Comparison of ENCODE assay signal across 10 cellular contexts in the genomic region with DNA sequence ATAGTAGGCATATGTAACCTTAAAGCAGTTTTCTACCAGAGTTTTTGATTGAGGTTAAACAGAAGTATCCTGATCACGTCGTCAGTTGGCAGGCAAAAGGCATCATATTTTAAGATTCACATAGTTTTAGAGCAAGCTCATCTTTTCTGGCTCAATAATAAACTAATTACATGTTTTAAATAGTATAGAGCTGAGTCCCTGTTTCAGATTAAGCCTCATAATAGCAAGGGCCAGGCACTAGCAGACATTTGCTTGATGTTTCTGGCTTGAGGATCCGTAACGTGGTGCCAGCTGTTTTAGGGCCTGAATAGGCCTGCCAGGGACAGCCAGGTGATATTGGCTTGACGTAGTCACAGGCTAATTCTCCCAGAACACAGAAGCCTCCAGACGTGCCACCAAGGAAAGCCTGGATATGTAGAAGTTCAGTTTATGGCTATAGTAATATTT.
DNase-seq lines count a peak whose midpoint lies in the region; ATAC-seq and TF ChIP-seq lines count a peak whose summit lies in the region.
"Had no signal": no experiment of that assay in that cellular context is flagged by ENCODE, and none has a peak within 500 bp of the region (broad histone marks: within the 10 kb centered on the region; RNA-seq: fewer than 3 reads in every experiment).

No MANE protein-coding gene starts in this region.

- BruUV-seq in mammary epithelial cell (replicated peaks; lab: Mats Ljungman, UMichigan): no TSS peak

- H3K4me1 ChIP-seq in mammary epithelial cell (ENCODE audit: insufficient read depth, low read length) (peaks cover 58% of the 10 kb centered on the region), subcutaneous abdominal adipose tissue (ENCODE audit: control insufficient read depth in 5 of 5, insufficient read depth in 5 of 5, low read length in 5 of 5) (peaks cover 7 to 74% (median 64%) of the 10 kb centered on the region in 5 donors)

- TF ChIP-seq CTCF in mammary epithelial cell (conservative IDR thresholded peaks at IDR 0.05 in 1 of 2, IDR thresholded peaks at IDR 0.05 in 1 of 2; ENCODE audit: extremely low read depth in 1 of 2, insufficient read depth in 1 of 2, low read depth in 1 of 2, low read length in 2 of 2): no peak
- TF ChIP-seq CTCF in progenitor cell of endocrine pancreas (IDR thresholded peaks at IDR 0.05; ENCODE audit: unreplicated experiment): no peak

- in situ Hi-C loops in mammary epithelial cell (cut with MboI; ENCODE audit: low sequenced_read_pairs in 2 of 2): loop anchor here in 1 of 2 donors (25.0 kb wide), 1 partner anchor 90 kb away; a partner anchor contains a TSS

- H3K4me3 ChIP-seq in mammary epithelial cell (replicated peaks in 1 of 3; ENCODE audit: insufficient read depth in 1 of 3, low read depth in 2 of 3, low read length in 3 of 3): no peak overlapping the region
- no peak overlapping the region for H3K4me3 ChIP-seq in subcutaneous abdominal adipose tissue (ENCODE audit: low read depth in 1 of 5, low read length in 5 of 5)

- H3K79me2 ChIP-seq in mammary epithelial cell (ENCODE audit: insufficient read depth, low read length): peaks cover 83% of the 10 kb centered on the region

- H3K9me3 Mint-ChIP-seq in progenitor cell of endocrine pancreas (ENCODE audit: low read depth): no peaks in the 10 kb centered on the region
- H3K9me3 Mint-ChIP-seq: activated naive CD4-positive, alpha-beta T cell treated with anti-CD3 and anti-CD28 coated beads for 36 hours had no signal

- 9% methylated on average over 6 of the region's 6 CpGs for WGBS in mammary epithelial cell (ENCODE audit: low coverage, missing lambda C conversion rate)

- DNase-seq in LHCN-M2 (ENCODE audit: low read depth) (peak; percentile 74), mammary epithelial cell (peak; percentile 27), left lobe of liver (ENCODE audit: low spot score) (no peak), progenitor cell of endocrine pancreas (ENCODE audit: low spot score, unreplicated experiment) (no peak), HT-29 (ENCODE audit: low spot score) (no peak)
- DNase-seq in stimulated activated CD4-positive, alpha-beta T cell treated with anti-CD3 and anti-CD28 coated beads, Interleukin-1b, Interleukin-23, amount 100 ng/mL, for 48 hours: no peak
- DNase-seq: activated naive CD4-positive, alpha-beta T cell treated with anti-CD3 and anti-CD28 coated beads for 36 hours; stimulated activated CD4-positive, alpha-beta T cell treated with anti-CD3 and anti-CD28 coated beads, Interleukin-4, amount 100 ng/mL, for 4 hours had no signal

- H3K9me3 ChIP-seq in mammary epithelial cell (replicated peaks; ENCODE audit: insufficient read depth, low read length) (no peaks in the 10 kb centered on the region), subcutaneous abdominal adipose tissue (ENCODE audit: control insufficient read depth in 5 of 5, low read length in 5 of 5) (no peaks in the 10 kb centered on the region)

- dilution Hi-C loops in mammary epithelial cell (cut with HindIII; ENCODE audit: low sequenced_read_pairs): no loop called here

- H3K36me3 ChIP-seq in mammary epithelial cell (ENCODE audit: insufficient read depth, low read length): no peaks in the 10 kb centered on the region
- H3K36me3 ChIP-seq in subcutaneous abdominal adipose tissue (ENCODE audit: control insufficient read depth in 5 of 5, insufficient read depth in 5 of 5, low read length in 5 of 5): peaks cover 0 to 11% (median 5%) of the 10 kb centered on the region in 5 donors

- no peak overlapping the region for H2AFZ ChIP-seq in mammary epithelial cell (ENCODE audit: low read depth, low read length)

- no peak overlapping the region for H3K4me3 Mint-ChIP-seq in progenitor cell of endocrine pancreas (ENCODE audit: low read depth)
- H3K4me3 Mint-ChIP-seq: activated naive CD4-positive, alpha-beta T cell treated with anti-CD3 and anti-CD28 coated beads for 36 hours had no signal

- H3K4me1 Mint-ChIP-seq in progenitor cell of endocrine pancreas (ENCODE audit: low read depth): peaks cover 38% of the 10 kb centered on the region

- H3K27ac Mint-ChIP-seq in progenitor cell of endocrine pancreas: no peak overlapping the region
- H3K27ac Mint-ChIP-seq: activated naive CD4-positive, alpha-beta T cell treated with anti-CD3 and anti-CD28 coated beads for 36 hours had no signal

- peak overlapping the region; percentile 57 for H3K4me2 ChIP-seq in mammary epithelial cell (ENCODE audit: insufficient read depth, low read depth, low read length)

- intact Hi-C loops in mammary epithelial cell (cut with micrococcal nuclease): loop anchor here (2.0 to 5.0 kb wide), 3 partner anchors 37 to 130 kb away; no protein-coding TSS in a partner anchor

- H3K27ac ChIP-seq in mammary epithelial cell (ENCODE audit: insufficient read depth, low read depth, low read length): peak overlapping the region; percentile 56
- H3K27ac ChIP-seq in subcutaneous abdominal adipose tissue (ENCODE audit: low read depth, low read length): peak overlapping the region; percentile 49

- H3K27me3 ChIP-seq in mammary epithelial cell (ENCODE audit: insufficient read depth, low read length): no peaks in the 10 kb centered on the region
- H3K27me3 ChIP-seq in subcutaneous abdominal adipose tissue (ENCODE audit: control insufficient read depth in 5 of 5, insufficient read depth in 4 of 5, low read length in 5 of 5): no peaks in the 10 kb centered on the region

- no peaks in the 10 kb centered on the region for H3K36me3 Mint-ChIP-seq in progenitor cell of endocrine pancreas (ENCODE audit: insufficient read depth)

- H3K27me3 Mint-ChIP-seq in progenitor cell of endocrine pancreas: no peaks in the 10 kb centered on the region

- peak overlapping the region; percentile 57 for H3K9ac ChIP-seq in mammary epithelial cell (ENCODE audit: insufficient read depth, low read length)
- peak overlapping the region in 2 of 5 donors; percentile 27 to 48 for H3K9ac ChIP-seq in subcutaneous abdominal adipose tissue (ENCODE audit: low read length in 5 of 5)

- H4K20me1 ChIP-seq in mammary epithelial cell (ENCODE audit: insufficient read depth, low read length): no peaks in the 10 kb centered on the region

- peak; percentile 24 for ATAC-seq in left lobe of liver
- ATAC-seq in HG02763 (IDR thresholded peaks at IDR 0.05; ENCODE audit: unreplicated experiment): no peak

- CTCF ChIA-PET in mammary epithelial cell (lab: Charles Lee; ENCODE audit: low non-redundant PET): interaction anchor here (0.5 kb wide), 1 partner anchor 145 kb away, joined by 3 read pairs; no protein-coding TSS in a partner anchor

Comparison
In these comparisons a context has a peak if more than half of its experiments do, and no peak if none do; other contexts are left out.
1. DNase-seq: peak in LHCN-M2 (single experiment) and mammary epithelial cell (single experiment); none in left lobe of liver (single experiment), stimulated activated CD4-positive, alpha-beta T cell treated with anti-CD3 and anti-CD28 coated beads, Interleukin-1b, Interleukin-23, amount 100 ng/mL, for 48 hours (single experiment), progenitor cell of endocrine pancreas (single experiment) and HT-29 (single experiment).